ENCODE assay signal across 6 cellular contexts in the genomic region with DNA sequence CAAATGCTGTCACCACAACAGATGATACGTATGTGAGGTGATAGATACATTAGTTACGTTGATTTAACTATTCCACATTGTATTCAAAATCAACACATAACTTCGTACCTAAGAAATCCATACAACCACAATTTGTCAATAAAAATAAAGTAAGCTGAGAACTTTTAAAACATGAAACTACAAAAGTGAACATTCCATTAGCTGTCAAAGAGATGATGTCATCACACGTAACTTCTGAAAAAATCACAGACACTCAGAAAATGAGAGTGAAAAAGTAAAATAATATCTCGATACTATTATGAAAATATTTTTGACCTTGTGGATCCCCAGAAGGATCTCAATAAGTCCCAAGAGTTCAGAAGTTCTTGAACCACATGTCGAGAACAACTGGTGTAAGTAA.
"Had no signal": no experiment of that assay in that cellular context is flagged by ENCODE, and none has a peak within 500 bp of the region (broad histone marks: within the 10 kb centered on the region; RNA-seq: fewer than 3 reads in every experiment).

No MANE protein-coding gene starts in this region.

- FAIRE-seq: GM12891, GM12892, GM18507, GM19239 had no signal

- DNase-seq: GDM1, GF-D8 had no signal
